In the genomic region with DNA sequence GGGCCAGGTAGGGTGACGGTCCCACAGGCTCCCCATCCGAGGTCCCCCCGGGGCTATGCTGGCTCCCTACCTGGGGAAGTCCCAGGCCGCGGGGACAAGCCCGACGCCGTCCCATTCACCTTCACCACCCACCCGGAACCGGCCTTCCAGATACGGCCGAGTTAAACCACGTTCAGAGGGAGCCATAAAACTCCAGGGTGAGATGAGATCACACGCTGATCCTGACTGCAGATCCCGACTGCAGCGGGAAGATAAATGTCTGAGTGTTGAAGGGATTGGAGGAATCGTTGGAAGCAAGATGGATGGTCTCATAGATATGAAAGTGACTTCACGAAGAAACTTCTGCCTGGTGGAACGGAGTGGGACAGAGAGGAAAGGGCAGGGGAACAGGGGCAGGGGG, we compare ENCODE assay signal across 21 cellular contexts. TPM values are rescaled to one million over a fixed set of nuclear protein-coding genes. Genes with fewer than 3 reads are reported as not detected.
"Had no signal": no experiment of that assay in that cellular context is flagged by ENCODE, and none has a peak within 500 bp of the region (broad histone marks: within the 10 kb centered on the region; RNA-seq: fewer than 3 reads in every experiment).

No MANE protein-coding gene starts in this region.

- H3K36me3 ChIP-seq: MG63 had no signal

- H3K9me3 ChIP-seq: MG63 had no signal

- H3K27ac ChIP-seq: SK-N-MC had no signal

- DNase-seq: activated CD4-positive, alpha-beta memory T cell treated with anti-CD3 and anti-CD28 coated beads for 36 hours; activated CD4-positive, alpha-beta T cell treated with anti-CD3 and anti-CD28 coated beads, Interleukin-2, amount 10 ng/mL, durations not matched to agents 7 days and 5 days; activated CD4-positive, CD25-positive, alpha-beta regulatory T cell; activated CD8-positive, alpha-beta memory T cell treated with anti-CD3 and anti-CD28 coated beads for 24 hours; activated gamma-delta T cell; activated naive CD4-positive, alpha-beta T cell treated with anti-CD3 and anti-CD28 coated beads for 36 hours; activated T-cell treated with anti-CD3 and anti-CD28 coated beads, Interleukin-2, amount 50 U/mL, for 4 hours; MV-4-11; NCI-H1417 treated with DMSO at 0.1 percent for 48 hours; NCI-H1694; NCI-H2107; NCI-H526 treated with DMSO at 0.1 percent for 48 hours; NK-92 treated with Interleukin-12 subunit alpha and Interleukin-12 subunit beta, amount 100 ng/mL, for 24 hours; SIG-M5; T-helper 9 cell had no signal

- ATAC-seq: activated T-cell treated with anti-CD3 and anti-CD28 coated beads, Interleukin-2, amount 50 U/mL, for 4 hours had no signal

- H3K4me3 ChIP-seq: MG63, SK-N-MC had no signal

RNA-seq across cellular contexts. Expression of gene C1QTNF8, which starts 13.6 kb away (rescaled TPM):
- total RNA-seq: activated CD4-positive, alpha-beta memory T cell treated with anti-CD3 and anti-CD28 coated beads for 36 hours; activated CD4-positive, alpha-beta T cell treated with anti-CD3 and anti-CD28 coated beads, Interleukin-2, amount 10 ng/mL, durations not matched to agents 7 days and 5 days; activated naive CD4-positive, alpha-beta T cell treated with anti-CD3 and anti-CD28 coated beads for 36 hours; activated T-cell treated with anti-CD3 and anti-CD28 coated beads, Interleukin-2, amount 50 U/mL, for 4 hours; astrocyte; NCI-H460; PC-3; T-helper 1 cell treated with Interleukin-12 subunit alpha and Interleukin-12 subunit beta and Interleukin-4 antibody, amounts not matched to agents 30 ng/mL and 1 ng/mL, for 36 hours had no signal

RNA-seq across cellular contexts. Expression of gene SSTR5, which starts 37.1 kb away (rescaled TPM):
- total RNA-seq: activated CD4-positive, alpha-beta memory T cell treated with anti-CD3 and anti-CD28 coated beads for 36 hours; activated CD4-positive, alpha-beta T cell treated with anti-CD3 and anti-CD28 coated beads, Interleukin-2, amount 10 ng/mL, durations not matched to agents 7 days and 5 days; activated naive CD4-positive, alpha-beta T cell treated with anti-CD3 and anti-CD28 coated beads for 36 hours; activated T-cell treated with anti-CD3 and anti-CD28 coated beads, Interleukin-2, amount 50 U/mL, for 4 hours; astrocyte; T-helper 1 cell treated with Interleukin-12 subunit alpha and Interleukin-12 subunit beta and Interleukin-4 antibody, amounts not matched to agents 30 ng/mL and 1 ng/mL, for 36 hours had no signal
